Comparison of ENCODE assay signal across 14 cellular contexts in genomic region chr16:68366062-68366461, GRCh38. TPM values are rescaled to one million over a fixed set of nuclear protein-coding genes. Genes with fewer than 3 reads are reported as not detected.
A peak's percentile ranks its signal among the peaks of the same experiment; 100 is the strongest.
DNase-seq lines count a peak whose midpoint lies in the region; ATAC-seq and TF ChIP-seq lines count a peak whose summit lies in the region.
"Had no signal": no experiment of that assay in that cellular context is flagged by ENCODE, and none has a peak within 500 bp of the region (broad histone marks: within the 10 kb centered on the region; RNA-seq: fewer than 3 reads in every experiment).

No MANE protein-coding gene starts in this region.

- intact Hi-C loops in Right ventricle myocardium inferior (cut with DNase I), result no loop called here
- intact Hi-C loops in heart right ventricle (cut with DNase I), result loop anchor here in 1 of 10 donors (10.0 kb wide), 1 partner anchor 139 kb away; no protein-coding TSS in a partner anchor
- intact Hi-C loops in thyroid gland (cut with DNase I), result no loop called here

- WGBS in heart right ventricle, 2 donors, result 51 to 54% methylated on average over 8 of the region's 8 CpGs
- 74 to 84% methylated on average over 8 of the region's 8 CpGs for WGBS in thyroid gland, 2 donors

- peaks cover 63% of the 10 kb centered on the region for H3K4me1 Mint-ChIP-seq in brain
- peaks cover 72% of the 10 kb centered on the region for H3K4me1 Mint-ChIP-seq in stimulated activated memory B cell treated with anti-CD40 and anti-IgM and Interleukin-4, amounts not matched to agents 10 μg/mL and 1 μg/mL and 100 μg/mL, for 72 hours

- H3K27me3 ChIP-seq in heart right ventricle, result peaks cover 0 to 29% (median 14%) of the 10 kb centered on the region in 7 donors
- H3K27me3 ChIP-seq in thyroid gland, result no peaks in the 10 kb centered on the region

- peaks cover 0 to 3% (median 0%) of the 10 kb centered on the region in 5 experiments for H3K9me3 Mint-ChIP-seq in brain
- H3K9me3 Mint-ChIP-seq in stimulated activated memory B cell treated with anti-CD40 and anti-IgM and Interleukin-4, amounts not matched to agents 10 μg/mL and 1 μg/mL and 100 μg/mL, for 72 hours, result no peaks in the 10 kb centered on the region

- H3K27me3 Mint-ChIP-seq in brain, result no peaks in the 10 kb centered on the region
- no peaks in the 10 kb centered on the region for H3K27me3 Mint-ChIP-seq in stimulated activated memory B cell treated with anti-CD40 and anti-IgM and Interleukin-4, amounts not matched to agents 10 μg/mL and 1 μg/mL and 100 μg/mL, for 72 hours

- H3K4me3 ChIP-seq in heart right ventricle (no peak overlapping the region), thyroid gland (replicated peaks in 1 of 3) (no peak overlapping the region)

- ATAC-seq in Right ventricle myocardium inferior, result no peak
- no peak for ATAC-seq in heart right ventricle
- ATAC-seq in stimulated activated memory B cell treated with anti-CD40 and anti-IgM and Interleukin-4, amounts not matched to agents 10 μg/mL and 1 μg/mL and 100 μg/mL, for 72 hours, result no peak

- H3K36me3 Mint-ChIP-seq in brain, result peaks cover 4% of the 10 kb centered on the region
- H3K36me3 Mint-ChIP-seq in stimulated activated memory B cell treated with anti-CD40 and anti-IgM and Interleukin-4, amounts not matched to agents 10 μg/mL and 1 μg/mL and 100 μg/mL, for 72 hours, result no peaks in the 10 kb centered on the region

- H3K36me3 ChIP-seq in heart right ventricle, result no peaks in the 10 kb centered on the region
- no peaks in the 10 kb centered on the region for H3K36me3 ChIP-seq in thyroid gland

- TF ChIP-seq POLR2A in thyroid gland (IDR thresholded peaks at IDR 0.05), result no peak

- H3K4me3 Mint-ChIP-seq in brain, result no peak overlapping the region
- H3K4me3 Mint-ChIP-seq in stimulated activated memory B cell treated with anti-CD40 and anti-IgM and Interleukin-4, amounts not matched to agents 10 μg/mL and 1 μg/mL and 100 μg/mL, for 72 hours, result no peak overlapping the region

- H3K9me3 ChIP-seq in heart right ventricle (no peaks in the 10 kb centered on the region), thyroid gland (no peaks in the 10 kb centered on the region)

- peak overlapping the region in 3 of 5 experiments; percentile 31 to 75 (median 32) for H3K27ac Mint-ChIP-seq in brain
- H3K27ac Mint-ChIP-seq in stimulated activated memory B cell treated with anti-CD40 and anti-IgM and Interleukin-4, amounts not matched to agents 10 μg/mL and 1 μg/mL and 100 μg/mL, for 72 hours, result peak overlapping the region; percentile 69

- TF ChIP-seq CTCF in heart right ventricle (IDR thresholded peaks at IDR 0.05), result no peak
- TF ChIP-seq CTCF in brain (conservative IDR thresholded peaks at IDR 0.05), result no peak
- no peak for TF ChIP-seq CTCF in thyroid gland (IDR thresholded peaks at IDR 0.05)

- peaks cover 0 to 35% (median 0%) of the 10 kb centered on the region in 9 donors for H3K4me1 ChIP-seq in heart right ventricle
- H3K4me1 ChIP-seq in thyroid gland, result peaks cover 24 to 30% of the 10 kb centered on the region in 2 donors

- DNase-seq in Right ventricle myocardium inferior (ENCODE audit: missing footprints) (peak; percentile 60), heart right ventricle (no peak), NCI-H524 (lab: John Stamatoyannopoulos, UW) (peak; percentile 84 to 95), thyroid gland (no peak), C1 segment of cervical spinal cord (lab: John Stamatoyannopoulos, UW) (no peak), superior temporal gyrus (ENCODE audit: extremely low spot score) (no peak)
- DNase-seq: COR-L47, DMS79, NCI-H187, NCI-H748 treated with DMSO at 0.1 percent for 48 hours, Right ventricle myocardium superior had no signal

- H3K27ac ChIP-seq in heart right ventricle (no peak overlapping the region), thyroid gland (no peak overlapping the region)
- H3K27ac ChIP-seq: HL-60 had no signal

RNA-seq across cellular contexts. Expression of gene PRMT7, which starts 55.2 kb away (rescaled TPM):
- total RNA-seq in Right ventricle myocardium inferior, result 28.9 TPM
- total RNA-seq in heart right ventricle, result 10 to 100 TPM; 22.0 to 39.2 (median 30.7) TPM
- 10 to 100 TPM; 18.1 to 57.8 TPM for polyA plus RNA-seq in heart right ventricle
- 53.6 TPM for polyA plus RNA-seq in brain (ENCODE audit: insufficient read depth, low read depth, low replicate concordance)
- total RNA-seq in thyroid gland, result 10 to 100 TPM; 41.7 to 57.0 (median 46.9) TPM

RNA-seq across cellular contexts. Expression of gene SLC7A6OS, which starts 55.3 kb away (rescaled TPM):
- 12.4 TPM for total RNA-seq in Right ventricle myocardium inferior
- 10 to 100 TPM in 9 of 10 donors, 1 to 10 TPM in 1; 9.9 to 14.4 (median 12.8) TPM for total RNA-seq in heart right ventricle
- 1 to 10 TPM; 7.3 to 9.6 TPM for polyA plus RNA-seq in heart right ventricle
- 12.9 TPM for polyA plus RNA-seq in brain (ENCODE audit: insufficient read depth, low read depth, low replicate concordance)
- 10 to 100 TPM; 13.4 to 25.8 (median 18.7) TPM for total RNA-seq in thyroid gland

Comparison
In these comparisons a context has a peak if more than half of its experiments do, and no peak if none do; other contexts are left out.
1. DNase-seq: peak in Right ventricle myocardium inferior (single experiment) and NCI-H524 (2 of 2); none in heart right ventricle (0 of 2), thyroid gland (0 of 2), C1 segment of cervical spinal cord (0 of 14) and superior temporal gyrus (single experiment).